ENCODE assay signal across 19 cellular contexts in the genomic region with DNA sequence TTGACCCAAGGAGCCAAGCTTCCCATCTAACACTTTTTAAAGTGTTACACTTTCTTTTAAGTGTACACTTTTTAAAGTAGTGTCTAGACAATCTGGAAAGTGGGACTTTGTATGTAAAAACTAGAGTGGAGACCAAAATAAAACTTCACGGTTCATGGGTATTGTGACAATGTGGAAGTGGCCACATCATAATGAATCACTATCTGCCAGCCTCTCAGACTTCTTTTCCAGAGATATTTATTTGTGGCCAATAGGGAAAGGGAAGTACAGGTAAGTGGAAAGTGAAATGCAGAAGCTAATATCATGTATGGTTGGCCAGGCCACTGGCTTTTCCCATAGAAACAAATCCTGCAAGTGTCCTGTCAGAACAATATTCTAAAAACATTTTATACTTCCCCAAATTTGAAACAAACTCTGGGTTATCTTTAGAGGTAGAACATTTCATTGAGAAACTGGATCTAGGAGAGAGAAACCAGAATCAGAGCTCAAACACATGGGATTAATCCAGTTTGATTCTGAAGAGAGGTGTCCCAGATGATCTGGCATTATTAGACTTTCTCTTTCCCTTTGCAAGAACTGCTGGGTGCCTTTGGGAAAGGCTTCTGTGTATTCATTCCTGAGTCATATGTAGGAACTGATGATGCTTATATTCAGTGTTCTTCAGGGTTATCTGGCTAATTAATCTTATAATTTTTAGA. TPM values are rescaled to one million over a fixed set of nuclear protein-coding genes. Genes with fewer than 3 reads are reported as not detected.
DNase-seq lines count a peak whose midpoint lies in the region; ATAC-seq, FAIRE-seq and TF ChIP-seq lines count a peak whose summit lies in the region.
"Had no signal": no experiment of that assay in that cellular context is flagged by ENCODE, and none has a peak within 500 bp of the region (broad histone marks: within the 10 kb centered on the region; RNA-seq: fewer than 3 reads in every experiment).

No MANE protein-coding gene starts in this region.

- no peaks in the 10 kb centered on the region for H3K27me3 Mint-ChIP-seq in astrocyte (ENCODE audit: low read depth, unreplicated experiment)
- H3K27me3 Mint-ChIP-seq: activated naive CD8-positive, alpha-beta T cell; central memory CD8-positive, alpha-beta T cell had no signal

- no peak overlapping the region for H3K9ac ChIP-seq in astrocyte (ENCODE audit: low read length)

- peak overlapping the region; percentile 26 for H3K27ac Mint-ChIP-seq in astrocyte (ENCODE audit: unreplicated experiment)
- H3K27ac Mint-ChIP-seq: activated naive CD8-positive, alpha-beta T cell; natural killer cell had no signal

- H3K9me3 ChIP-seq in astrocyte (ENCODE audit: insufficient read depth, low read depth, low read length), result no peaks in the 10 kb centered on the region
- H3K9me3 ChIP-seq: transverse colon had no signal

- no peaks in the 10 kb centered on the region for H3K27me3 ChIP-seq in astrocyte (ENCODE audit: insufficient read depth, low read length)
- H3K27me3 ChIP-seq: hepatocyte, transverse colon had no signal

- H3K4me1 Mint-ChIP-seq in astrocyte (ENCODE audit: low read depth, unreplicated experiment), result peaks cover 21% of the 10 kb centered on the region
- H3K4me1 Mint-ChIP-seq: central memory CD8-positive, alpha-beta T cell; natural killer cell had no signal

- no peaks in the 10 kb centered on the region for H4K20me1 ChIP-seq in astrocyte (ENCODE audit: insufficient read depth, low read length)

- H3K4me2 ChIP-seq in astrocyte (ENCODE audit: low read length), result peak overlapping the region; percentile 28
- H3K4me2 ChIP-seq: hepatocyte had no signal

- H3K4me3 ChIP-seq in AG10803 (ENCODE audit: low read length) (no peak overlapping the region), astrocyte (ENCODE audit: insufficient read depth, low read depth, low read length) (no peak overlapping the region)
- H3K4me3 ChIP-seq: hepatocyte, transverse colon had no signal

- FAIRE-seq in astrocyte (lab: Jason Lieb, UNC), result no peak

- intact Hi-C loops in Right ventricle myocardium superior (cut with DNase I), result no loop called here

- H3K4me1 ChIP-seq in astrocyte (ENCODE audit: insufficient read depth, low read length), result peaks cover 16% of the 10 kb centered on the region

- no peak for TF ChIP-seq CTCF in AG10803 (conservative IDR thresholded peaks at IDR 0.05; ENCODE audit: low read length)
- TF ChIP-seq CTCF in astrocyte (IDR thresholded peaks at IDR 0.05; ENCODE audit: insufficient read depth, low read depth, low read length), result no peak

- ATAC-seq in Right ventricle myocardium superior (ENCODE audit: poor library complexity) (no peak), GM21367 (IDR thresholded peaks at IDR 0.05; ENCODE audit: unreplicated experiment) (no peak)
- ATAC-seq: natural killer cell had no signal

- no peaks in the 10 kb centered on the region for H3K36me3 Mint-ChIP-seq in astrocyte (ENCODE audit: low read depth, unreplicated experiment)
- H3K36me3 Mint-ChIP-seq: activated naive CD8-positive, alpha-beta T cell; natural killer cell had no signal

- no peak overlapping the region for H3K4me3 Mint-ChIP-seq in astrocyte (ENCODE audit: unreplicated experiment)
- H3K4me3 Mint-ChIP-seq: activated naive CD8-positive, alpha-beta T cell; central memory CD8-positive, alpha-beta T cell; natural killer cell had no signal

- no peak overlapping the region for H2AFZ ChIP-seq in astrocyte (ENCODE audit: low read depth, low read length)
- H2AFZ ChIP-seq: hepatocyte had no signal

- H3K36me3 ChIP-seq in astrocyte (ENCODE audit: insufficient read depth, low read length), result no peaks in the 10 kb centered on the region
- H3K36me3 ChIP-seq: transverse colon had no signal

- no peaks in the 10 kb centered on the region for H3K9me3 Mint-ChIP-seq in astrocyte (ENCODE audit: unreplicated experiment)
- H3K9me3 Mint-ChIP-seq: central memory CD8-positive, alpha-beta T cell; natural killer cell had no signal

- H3K79me2 ChIP-seq in astrocyte (ENCODE audit: insufficient read depth, low read length), result no peaks in the 10 kb centered on the region
- H3K79me2 ChIP-seq: hepatocyte had no signal

- H3K27ac ChIP-seq in astrocyte (ENCODE audit: low read depth, low read length), result no peak overlapping the region
- H3K27ac ChIP-seq: hepatocyte, transverse colon had no signal

- peak; percentile 36 for DNase-seq in AG10803 (ENCODE audit: low read depth)
- DNase-seq in HPDE6-E6E7 (ENCODE audit: extremely low spot score), result peak; percentile 16
- peak; percentile 41 for DNase-seq in astrocyte (ENCODE audit: low read depth)
- DNase-seq in kidney tubule cell (ENCODE audit: low spot score), result peak; percentile 82
- DNase-seq in Right ventricle myocardium superior, result no peak
- no peak for DNase-seq in NCI-H226
- no peak for DNase-seq in NCI-H2196 (lab: John Stamatoyannopoulos, UW; ENCODE audit: unreplicated experiment)
- DNase-seq: activated CD4-positive, CD25-positive, alpha-beta regulatory T cell; activated CD8-positive, alpha-beta memory T cell treated with anti-CD3 and anti-CD28 coated beads, Interleukin-2, amount 50 U/mL, for 48 hours; Karpas-422; natural killer cell; NCI-H2081 treated with DMSO at 0.1 percent for 48 hours; stimulated activated CD4-positive, alpha-beta T cell treated with anti-CD3 and anti-CD28 coated beads, Interleukin-1b, Interleukin-23, amount 100 ng/mL, for 48 hours; transverse colon had no signal

RNA-seq across cellular contexts. Expression of a gene that starts 2.0 kb away (rescaled TPM):
- total RNA-seq in astrocyte (0.14 TPM in 1 of 2 replicates, not detected in the other), Right ventricle myocardium superior (not detected)
- total RNA-seq: epithelial cell of proximal tubule, transverse colon had no signal

Comparison
In these comparisons a context has a peak if more than half of its experiments do, and no peak if none do; other contexts are left out.
1. DNase-seq: peak in AG10803 (single experiment), HPDE6-E6E7 (single experiment), astrocyte (single experiment) and kidney tubule cell (single experiment); none in Right ventricle myocardium superior (single experiment), NCI-H226 (single experiment) and NCI-H2196 (single experiment).